8 cellular contexts compared by ENCODE assay signal in genomic region chr1:198620951-198621824, GRCh38. TPM values are rescaled to one million over a fixed set of nuclear protein-coding genes. Genes with fewer than 3 reads are reported as not detected.
A peak's percentile ranks its signal among the peaks of the same experiment; 100 is the strongest.
DNase-seq lines count a peak whose midpoint lies in the region; ATAC-seq lines count a peak whose summit lies in the region.

No MANE protein-coding gene starts in this region.

- H3K27ac ChIP-seq in duodenal mucosa (ENCODE audit: low read depth, low read length), result peak overlapping the region; percentile 47

- H3K36me3 ChIP-seq in duodenal mucosa (ENCODE audit: control insufficient read depth in 1 of 2, insufficient read depth in 2 of 2, low read length in 2 of 2), result no peaks in the 10 kb centered on the region

- peaks cover 54% of the 10 kb centered on the region for H3K4me1 Mint-ChIP-seq in T-helper 17 cell

- ATAC-seq in GM18909 (IDR thresholded peaks at IDR 0.05; ENCODE audit: poor library complexity, unreplicated experiment), result peak; percentile 77
- peak; percentile 53 for ATAC-seq in HG03060 (IDR thresholded peaks at IDR 0.05; ENCODE audit: low read depth, unreplicated experiment)
- peak; percentile 79 for ATAC-seq in T-helper 17 cell

- H3K4me1 ChIP-seq in duodenal mucosa (ENCODE audit: control insufficient read depth in 1 of 2, insufficient read depth in 2 of 2, low read length in 2 of 2), result peaks cover 11 to 23% of the 10 kb centered on the region in 2 donors

- H3K4me3 Mint-ChIP-seq in T-helper 17 cell, result peak overlapping the region; percentile 74

- H3K9me3 ChIP-seq in T-helper 17 cell (ENCODE audit: control insufficient read depth, low read length, poor library complexity, severe bottlenecking) (no peaks in the 10 kb centered on the region), duodenal mucosa (ENCODE audit: control insufficient read depth in 1 of 2, low read length in 2 of 2) (no peaks in the 10 kb centered on the region)

- intact Hi-C loops in posterior cingulate gyrus (cut with DNase I), result no loop called here

- peak overlapping the region in 1 of 2 donors; percentile 26 for H3K4me3 ChIP-seq in duodenal mucosa (ENCODE audit: low read depth in 1 of 2, low read length in 2 of 2)

- DNase-seq in T-helper 17 cell, result peak; percentile 28 to 65 (median 38)
- DNase-seq in stimulated activated CD8-positive, alpha-beta memory T cell treated with anti-CD3 and anti-CD28 coated beads, Interleukin-12 subunit alpha, Interleukin-12 subunit beta, amount 100 ng/mL, for 4 hours (ENCODE audit: low read depth), result peak; percentile 48
- no peak for DNase-seq in NCI-H748 treated with DMSO at 0.1 percent for 48 hours (lab: John Stamatoyannopoulos, UW)
- no peak for DNase-seq in posterior cingulate gyrus
- DNase-seq in NCI-H1105 (lab: John Stamatoyannopoulos, UW), result no peak

- H3K27me3 Mint-ChIP-seq in T-helper 17 cell, result no peaks in the 10 kb centered on the region

- peak overlapping the region; percentile 99 for H3K27ac Mint-ChIP-seq in T-helper 17 cell

- H3K27me3 ChIP-seq in duodenal mucosa (ENCODE audit: control insufficient read depth in 1 of 2, insufficient read depth in 2 of 2, low read length in 2 of 2), result no peaks in the 10 kb centered on the region

- H3K36me3 Mint-ChIP-seq in T-helper 17 cell (ENCODE audit: low read depth), result peaks cover under 1% of the 10 kb centered on the region

- H3K9ac ChIP-seq in duodenal mucosa (ENCODE audit: low read depth in 1 of 2, low read length in 2 of 2), result peak overlapping the region in 1 of 2 donors; percentile 20

RNA-seq across cellular contexts. Expression of gene PTPRC, which starts 17.7 kb away (rescaled TPM):
- 100 to 1,000 TPM; 697 to 813 TPM for total RNA-seq in T-helper 17 cell

Comparison
In these comparisons a context has a peak if more than half of its experiments do, and no peak if none do; other contexts are left out.
1. DNase-seq: peak in T-helper 17 cell (3 of 3) and stimulated activated CD8-positive, alpha-beta memory T cell treated with anti-CD3 and anti-CD28 coated beads, Interleukin-12 subunit alpha, Interleukin-12 subunit beta, amount 100 ng/mL, for 4 hours (single experiment); none in NCI-H748 treated with DMSO at 0.1 percent for 48 hours (single experiment), posterior cingulate gyrus (0 of 10) and NCI-H1105 (single experiment).
2. Peak in every context shown above with its lines, with median percentiles within 50 percentile points of each other: ATAC-seq.